Comparison of ENCODE assay signal across 22 cellular contexts in genomic region chr17:35889241-35889640, GRCh38. TPM values are rescaled to one million over a fixed set of nuclear protein-coding genes. Genes with fewer than 3 reads are reported as not detected.
DNase-seq lines count a peak whose midpoint lies in the region; ATAC-seq and TF ChIP-seq lines count a peak whose summit lies in the region.
"Had no signal": no experiment of that assay in that cellular context is flagged by ENCODE, and none has a peak within 500 bp of the region (broad histone marks: within the 10 kb centered on the region; RNA-seq: fewer than 3 reads in every experiment).

No MANE protein-coding gene starts in this region.

- H3K4me3 Mint-ChIP-seq in immature natural killer cell = peak overlapping the region; percentile 66 to 77 (median 72)
- H3K4me3 Mint-ChIP-seq: H9, memory B cell had no signal

- intact Hi-C loops in left cardiac atrium (cut with DNase I) = no loop called here
- intact Hi-C loops in upper lobe of right lung (cut with DNase I) = no loop called here

- no peaks in the 10 kb centered on the region for H3K36me3 ChIP-seq in upper lobe of right lung
- H3K36me3 ChIP-seq: colonic mucosa, sigmoid colon, stomach had no signal

- H3K4me1 ChIP-seq in upper lobe of right lung = peaks cover 7% of the 10 kb centered on the region
- H3K4me1 ChIP-seq: colonic mucosa, sigmoid colon had no signal

- H3K9me3 Mint-ChIP-seq in immature natural killer cell = no peaks in the 10 kb centered on the region
- H3K9me3 Mint-ChIP-seq: brain, H9, memory B cell, naive B cell had no signal

- ATAC-seq in left cardiac atrium (no peak), upper lobe of right lung (no peak)

- H3K4me3 ChIP-seq in upper lobe of right lung = no peak overlapping the region
- H3K4me3 ChIP-seq: colonic mucosa, sigmoid colon, stomach had no signal

- DNase-seq in NK-92 treated with Interleukin-12 subunit alpha and Interleukin-12 subunit beta, amount 100 ng/mL, for 24 hours (lab: John Stamatoyannopoulos, UW) = peak; percentile 31
- no peak for DNase-seq in NK-92 (lab: John Stamatoyannopoulos, UW; ENCODE audit: unreplicated experiment)
- DNase-seq in stimulated activated naive CD4-positive, alpha-beta T cell treated with Interleukin-2 at 50 U/mL for 16 hours (lab: John Stamatoyannopoulos, UW) = peak; percentile 27
- DNase-seq in stimulated activated naive CD4-positive, alpha-beta T cell (lab: John Stamatoyannopoulos, UW) = no peak
- peak; percentile 74 to 80 (median 78) for DNase-seq in immature natural killer cell
- DNase-seq in left cardiac atrium = no peak
- no peak for DNase-seq in NCI-H1436 treated with DMSO at 0.1 percent for 48 hours (lab: John Stamatoyannopoulos, UW)
- no peak for DNase-seq in upper lobe of right lung
- DNase-seq: colonic mucosa, H9, MM.1S, naive B cell, SHP77, sigmoid colon had no signal

- no peak for TF ChIP-seq CTCF in upper lobe of right lung (IDR thresholded peaks at IDR 0.05)

- H3K4me1 Mint-ChIP-seq in immature natural killer cell = peaks cover 70 to 80% of the 10 kb centered on the region in 2 donors

- H3K27ac Mint-ChIP-seq in immature natural killer cell = peak overlapping the region; percentile 88 to 100 (median 96)
- H3K27ac Mint-ChIP-seq: memory B cell had no signal

- no peak overlapping the region for H3K27ac ChIP-seq in upper lobe of right lung
- H3K27ac ChIP-seq: 22Rv1, colonic mucosa, sigmoid colon, VCaP had no signal

- no peaks in the 10 kb centered on the region for H3K36me3 Mint-ChIP-seq in immature natural killer cell
- H3K36me3 Mint-ChIP-seq: brain, memory B cell, naive B cell had no signal

- peaks cover 5 to 24% (median 16%) of the 10 kb centered on the region in 3 donors for H3K27me3 Mint-ChIP-seq in immature natural killer cell (ENCODE audit: low read depth in 3 of 3)
- H3K27me3 Mint-ChIP-seq: brain, naive B cell had no signal

- no peaks in the 10 kb centered on the region for H3K27me3 ChIP-seq in upper lobe of right lung
- H3K27me3 ChIP-seq: colonic mucosa, sigmoid colon, stomach had no signal

- H3K9me3 ChIP-seq in upper lobe of right lung = no peaks in the 10 kb centered on the region
- H3K9me3 ChIP-seq: colonic mucosa, sigmoid colon, stomach had no signal

RNA-seq across cellular contexts. Expression of gene CCL5, which starts 9.1 kb away (rescaled TPM):
- polyA plus RNA-seq in immature natural killer cell = 1,000 to 10,000 TPM; 1,095 to 2,255 (median 1,960) TPM
- total RNA-seq in left cardiac atrium = 1 to 10 TPM; 1.7 to 8.6 TPM
- 22.5 TPM for total RNA-seq in upper lobe of right lung
- total RNA-seq: fibroblast of lung, H9 had no signal

RNA-seq across cellular contexts. Expression of gene HEATR9, which starts 20.6 kb away (rescaled TPM):
- polyA plus RNA-seq in immature natural killer cell = under 1 TPM in 2 of 3 donors, not detected in 1; 0.11 to 0.19 TPM
- not detected for total RNA-seq in left cardiac atrium
- total RNA-seq in upper lobe of right lung = 0.17 TPM
- total RNA-seq: colonic mucosa, fibroblast of lung, glomerular endothelial cell, H9, sigmoid colon had no signal
- polyA plus RNA-seq: fibroblast of lung, stomach had no signal

RNA-seq across cellular contexts. Expression of gene RDM1, which starts 41.3 kb away (rescaled TPM):
- 1 to 10 TPM in 1 of 3 donors, under 1 TPM in 1, not detected in 1; 0.82 to 1.7 TPM for polyA plus RNA-seq in immature natural killer cell
- not detected for total RNA-seq in left cardiac atrium
- total RNA-seq in upper lobe of right lung = not detected
- total RNA-seq: sigmoid colon had no signal

RNA-seq across cellular contexts. Expression of gene LYZL6, which starts 54.3 kb away (rescaled TPM):
- not detected for polyA plus RNA-seq in immature natural killer cell
- total RNA-seq in left cardiac atrium (not detected), upper lobe of right lung (not detected)
- total RNA-seq: colonic mucosa; fibroblast of lung; glomerular endothelial cell; H9; sigmoid colon; stomach; T-helper 1 cell treated with Interleukin-12 subunit alpha and Interleukin-12 subunit beta and Interleukin-4 antibody, amounts not matched to agents 30 ng/mL and 1 ng/mL, for 36 hours had no signal
- polyA plus RNA-seq: fibroblast of lung, sigmoid colon, stomach had no signal

Comparison
In these comparisons a context has a peak if more than half of its experiments do, and no peak if none do; other contexts are left out.
1. DNase-seq: peak in NK-92 treated with Interleukin-12 subunit alpha and Interleukin-12 subunit beta, amount 100 ng/mL, for 24 hours (single experiment), stimulated activated naive CD4-positive, alpha-beta T cell treated with Interleukin-2 at 50 U/mL for 16 hours (single experiment) and immature natural killer cell (3 of 3); none in NK-92 (single experiment), stimulated activated naive CD4-positive, alpha-beta T cell (0 of 6), left cardiac atrium (single experiment), NCI-H1436 treated with DMSO at 0.1 percent for 48 hours (single experiment) and upper lobe of right lung (single experiment).